Comparison of ENCODE assay signal across 8 cellular contexts in the genomic region with DNA sequence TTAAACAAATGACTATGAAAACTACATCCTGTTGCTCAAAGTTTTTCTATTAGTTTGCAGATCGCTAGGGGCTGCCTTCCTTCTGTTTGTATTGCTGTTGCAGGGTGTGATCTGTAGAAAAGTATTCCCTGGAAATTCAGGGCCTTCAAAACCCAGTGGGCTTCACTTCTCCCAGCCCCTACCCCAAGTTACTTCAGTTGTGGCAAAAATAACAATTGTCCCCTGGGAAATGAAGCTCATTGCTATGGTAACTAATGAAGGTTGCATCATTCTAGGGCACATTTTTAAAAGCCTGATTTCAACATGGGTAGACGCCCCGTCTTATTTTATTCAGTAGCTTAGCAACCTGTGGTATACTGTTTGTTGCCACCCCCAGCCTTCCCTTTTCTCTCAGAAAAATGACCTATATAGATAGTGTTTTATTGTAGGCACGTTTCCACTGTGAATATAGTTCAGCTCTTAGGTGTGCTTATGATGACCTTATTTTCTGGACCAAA.
DNase-seq lines count a peak whose midpoint lies in the region; ATAC-seq and TF ChIP-seq lines count a peak whose summit lies in the region.

No MANE protein-coding gene starts in this region.

- H4K20me1 ChIP-seq in smooth muscle cell (ENCODE audit: low read depth) = peaks cover 5% of the 10 kb centered on the region

- H3K27me3 ChIP-seq in smooth muscle cell (ENCODE audit: low read depth) (no peaks in the 10 kb centered on the region), WERI-Rb-1 (ENCODE audit: insufficient read depth, low read depth, severe bottlenecking) (no peaks in the 10 kb centered on the region)

- H3K4me3 ChIP-seq in smooth muscle cell = no peak overlapping the region
- H3K4me3 ChIP-seq in WERI-Rb-1 (ENCODE audit: low read depth, low read length) = no peak overlapping the region

- H3K27ac ChIP-seq in smooth muscle cell (ENCODE audit: low read depth) = peak overlapping the region; percentile 97
- H3K27ac ChIP-seq in WERI-Rb-1 = no peak overlapping the region

- H3K9me3 ChIP-seq in smooth muscle cell (replicated peaks; ENCODE audit: low read depth) = no peaks in the 10 kb centered on the region
- H3K9me3 ChIP-seq in WERI-Rb-1 (ENCODE audit: severe bottlenecking) = no peaks in the 10 kb centered on the region

- peaks cover 44% of the 10 kb centered on the region for H3K79me2 ChIP-seq in smooth muscle cell (ENCODE audit: low read depth)

- H3K4me2 ChIP-seq in smooth muscle cell = peak overlapping the region; percentile 72

- no peak overlapping the region for H2AFZ ChIP-seq in smooth muscle cell (ENCODE audit: low read depth)

- intact Hi-C loops in left colon (cut with DNase I, micrococcal nuclease) = no loop called here

- H3K36me3 ChIP-seq in smooth muscle cell (ENCODE audit: low read depth) = no peaks in the 10 kb centered on the region
- H3K36me3 ChIP-seq in WERI-Rb-1 = no peaks in the 10 kb centered on the region

- peak overlapping the region; percentile 71 for H3K9ac ChIP-seq in smooth muscle cell (ENCODE audit: low read depth)

- peaks cover 32% of the 10 kb centered on the region for H3K4me1 ChIP-seq in smooth muscle cell (ENCODE audit: low read depth)

- TF ChIP-seq CTCF in smooth muscle cell (IDR thresholded peaks at IDR 0.05; ENCODE audit: borderline replicate concordance, insufficient read depth, poor library complexity, severe bottlenecking) (no peak), WERI-Rb-1 (IDR thresholded peaks at IDR 0.05; ENCODE audit: low read depth, low read length) (no peak)

- 39% methylated on average over 4 of the region's 4 CpGs for WGBS in smooth muscle cell (ENCODE audit: low lambda C conversion rate)

- DNase-seq in CD1c-positive myeloid dendritic cell (ENCODE audit: extremely low spot score) (peak; percentile 86), T-helper 9 cell (peak; percentile 14), fibroblast of peridontal ligament (ENCODE audit: extremely low read depth) (peak; percentile 89), smooth muscle cell (lab: John Stamatoyannopoulos, UW; ENCODE audit: unreplicated experiment) (no peak), left colon (no peak), WERI-Rb-1 (no peak)

- ATAC-seq in HG02938 (IDR thresholded peaks at IDR 0.05; ENCODE audit: unreplicated experiment) (peak; percentile 69), HG03095 (IDR thresholded peaks at IDR 0.05; ENCODE audit: unreplicated experiment) (no peak), left colon (no peak)

- peaks cover 11% of the 10 kb centered on the region for H3F3A ChIP-seq in smooth muscle cell (ENCODE audit: low read depth)

Comparison
In these comparisons a context has a peak if more than half of its experiments do, and no peak if none do; other contexts are left out.
1. DNase-seq: peak in CD1c-positive myeloid dendritic cell (single experiment), T-helper 9 cell (single experiment) and fibroblast of peridontal ligament (single experiment); none in smooth muscle cell (single experiment), left colon (0 of 2) and WERI-Rb-1 (single experiment).